In the genomic region with DNA sequence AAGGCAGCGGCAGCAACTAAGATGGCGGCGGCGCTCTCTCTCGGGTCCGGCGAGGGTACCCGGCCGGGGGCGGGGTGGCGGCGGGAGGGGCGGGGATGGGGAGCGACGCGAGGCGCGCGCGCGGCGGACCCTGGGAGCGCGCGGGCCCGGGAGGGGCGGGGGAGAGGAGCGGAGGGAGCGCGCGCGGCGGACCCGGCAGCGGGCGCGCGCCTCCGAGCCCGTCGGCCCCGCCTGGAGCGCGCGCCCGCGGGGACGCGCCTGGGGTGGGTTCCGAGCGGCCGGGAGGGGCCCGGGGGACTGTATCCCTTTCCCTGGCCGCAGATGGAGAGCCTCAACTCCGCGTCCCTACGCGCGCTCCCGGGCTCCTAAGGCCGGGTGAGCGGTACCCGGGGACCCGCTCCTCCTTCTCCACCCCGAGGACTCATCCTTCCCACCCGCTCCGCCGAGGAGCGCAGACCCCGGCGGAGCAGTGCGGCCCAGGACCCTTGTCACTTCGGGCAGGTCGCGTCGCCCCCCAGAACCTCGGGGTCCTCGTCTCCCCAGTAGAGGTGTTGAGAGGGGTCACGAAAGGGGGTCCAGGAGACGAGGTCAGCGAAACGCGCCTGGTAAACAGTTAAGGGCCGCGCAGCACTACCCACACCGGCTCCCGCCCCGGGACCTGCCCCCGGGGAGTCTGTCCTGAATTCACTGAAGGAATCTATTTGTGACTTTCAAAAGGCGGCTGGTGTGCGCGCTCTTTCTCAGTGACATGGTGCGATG, we compare ENCODE assay signal across 8 cellular contexts. TPM values are rescaled to one million over a fixed set of nuclear protein-coding genes. Genes with fewer than 3 reads are reported as not detected.
DNase-seq lines count a peak whose midpoint lies in the region; ATAC-seq, FAIRE-seq and TF ChIP-seq lines count a peak whose summit lies in the region.

A gene (minus strand): TSS at position 23 of the 759 bp plus-strand sequence. CDS start 232 bp downstream, outside the sequence.

- H3K27me3 ChIP-seq in Caco-2 (replicated peaks; ENCODE audit: control insufficient read depth, insufficient read depth, low read length) (no peaks in the 10 kb centered on the region), MM.1S (replicated peaks; ENCODE audit: insufficient read depth, low read length) (no peaks in the 10 kb centered on the region), pancreas (no peaks in the 10 kb centered on the region), thoracic aorta (replicated peaks; ENCODE audit: insufficient read depth) (no peaks in the 10 kb centered on the region)

- no peaks in the 10 kb centered on the region for H3K36me3 Mint-ChIP-seq in Caco-2 (ENCODE audit: insufficient read depth, unreplicated experiment)
- peaks cover 9% of the 10 kb centered on the region for H3K36me3 Mint-ChIP-seq in activated naive CD8-positive, alpha-beta T cell treated with anti-CD3 and anti-CD28 coated beads, Interleukin-2, amount 10 ng/mL, durations not matched to agents 7 days and 5 days

- H3K36me3 ChIP-seq in Caco-2 (ENCODE audit: control insufficient read depth, insufficient read depth, low read length) (no peaks in the 10 kb centered on the region), MM.1S (replicated peaks; ENCODE audit: insufficient read depth, low read length) (no peaks in the 10 kb centered on the region), pancreas (no peaks in the 10 kb centered on the region), thoracic aorta (no peaks in the 10 kb centered on the region)

- POLR2A ChIA-PET in Caco-2 (lab: Charles Lee), result no interaction called here
- POLR2A ChIA-PET in activated naive CD8-positive, alpha-beta T cell treated with anti-CD3 and anti-CD28 coated beads, Interleukin-2, amount 10 ng/mL, durations not matched to agents 7 days and 5 days (lab: Charles Lee), result interaction anchor here (0.6 to 1.0 kb wide), 2 partner anchors 22 to 27 kb away, joined by 3 read pairs; no protein-coding TSS in a partner anchor

- H3K79me2 ChIP-seq in MM.1S (ENCODE audit: low read length), result peaks cover 41% of the 10 kb centered on the region

- H3K4me2 ChIP-seq in MM.1S (ENCODE audit: low read depth, low read length), result peak within 1 kb of the TSS; percentile 75

- peak within 1 kb of the TSS; percentile 88 for H3K4me3 Mint-ChIP-seq in Caco-2 (ENCODE audit: unreplicated experiment)
- peak within 1 kb of the TSS; percentile 98 for H3K4me3 Mint-ChIP-seq in activated naive CD8-positive, alpha-beta T cell treated with anti-CD3 and anti-CD28 coated beads, Interleukin-2, amount 10 ng/mL, durations not matched to agents 7 days and 5 days

- 1% methylated on average over 45 to 93 of the region's 93 CpGs for WGBS in pancreas, 2 donors

- H3K27ac ChIP-seq in MM.1S (ENCODE audit: low read length) (no peak within 1 kb of the TSS), pancreas (peak within 1 kb of the TSS; percentile 73 to 93 (median 87)), thoracic aorta (peak within 1 kb of the TSS; percentile 88)

- ATAC-seq in GM21786 (IDR thresholded peaks at IDR 0.05; ENCODE audit: unreplicated experiment), result peak; percentile 44
- ATAC-seq in activated naive CD8-positive, alpha-beta T cell treated with anti-CD3 and anti-CD28 coated beads, Interleukin-2, amount 10 ng/mL, durations not matched to agents 7 days and 5 days (ENCODE audit: low read depth), result peak; percentile 76
- peak; percentile 88 for ATAC-seq in Right ventricle myocardium inferior
- ATAC-seq in pancreas, result peak; percentile 46 to 75 (median 59)
- ATAC-seq in thoracic aorta (ENCODE audit: insufficient number of reproducible peaks, low FRiP score, low read depth), result peak; percentile 61

- no peaks in the 10 kb centered on the region for H3K27me3 Mint-ChIP-seq in Caco-2 (ENCODE audit: insufficient read depth, unreplicated experiment)
- peaks cover 1% of the 10 kb centered on the region for H3K27me3 Mint-ChIP-seq in activated naive CD8-positive, alpha-beta T cell treated with anti-CD3 and anti-CD28 coated beads, Interleukin-2, amount 10 ng/mL, durations not matched to agents 7 days and 5 days

- H3K4me1 ChIP-seq in Caco-2 (peaks cover 28% of the 10 kb centered on the region), MM.1S (ENCODE audit: low read length) (peaks cover 30% of the 10 kb centered on the region), pancreas (peaks cover 15 to 24% (median 22%) of the 10 kb centered on the region in 3 donors), thoracic aorta (ENCODE audit: control insufficient read depth in 1 of 2, low read depth in 2 of 2) (peaks cover 19 to 34% of the 10 kb centered on the region in 2 donors)

- H3K9me2 ChIP-seq in MM.1S (replicated peaks; ENCODE audit: insufficient read depth, low read length), result no peaks in the 10 kb centered on the region

- 0 out of 2 replicates have a peak, but pooled peaks cover 4% of the 10 kb centered on the region for H4K20me1 ChIP-seq in MM.1S (ENCODE audit: insufficient read depth, low read length)

- CTCF ChIA-PET in Caco-2 (lab: Charles Lee), result interaction anchor here (1.3 kb wide), 1 partner anchor 39 kb away, joined by 3 read pairs; no protein-coding TSS in a partner anchor

- H3K4me1 Mint-ChIP-seq in Caco-2 (ENCODE audit: low read depth, unreplicated experiment), result peaks cover 13% of the 10 kb centered on the region
- peaks cover 33% of the 10 kb centered on the region for H3K4me1 Mint-ChIP-seq in activated naive CD8-positive, alpha-beta T cell treated with anti-CD3 and anti-CD28 coated beads, Interleukin-2, amount 10 ng/mL, durations not matched to agents 7 days and 5 days

- TF ChIP-seq CTCF in Caco-2 (IDR thresholded peaks at IDR 0.05; ENCODE audit: insufficient read depth in 1 of 2, low read depth in 1 of 2, low read length in 1 of 2, severe bottlenecking in 1 of 2, unreplicated experiment in 1 of 2) (no peak), MM.1S (IDR thresholded peaks at IDR 0.05; ENCODE audit: low read length) (no peak), pancreas (IDR thresholded peaks at IDR 0.05) (no peak), thoracic aorta (IDR thresholded peaks at IDR 0.05) (no peak)

- H3K9me3 ChIP-seq in Caco-2, result no peaks in the 10 kb centered on the region
- H3K9me3 ChIP-seq in MM.1S (replicated peaks; ENCODE audit: insufficient read depth, low read length), result no peaks in the 10 kb centered on the region
- no peaks in the 10 kb centered on the region for H3K9me3 ChIP-seq in pancreas
- H3K9me3 ChIP-seq in thoracic aorta, result no peaks in the 10 kb centered on the region

- H2AFZ ChIP-seq in MM.1S (ENCODE audit: low read length), result peak within 1 kb of the TSS; percentile 87

- H3K27ac Mint-ChIP-seq in Caco-2 (ENCODE audit: unreplicated experiment), result peak within 1 kb of the TSS; percentile 49
- H3K27ac Mint-ChIP-seq in activated naive CD8-positive, alpha-beta T cell treated with anti-CD3 and anti-CD28 coated beads, Interleukin-2, amount 10 ng/mL, durations not matched to agents 7 days and 5 days, result peak within 1 kb of the TSS; percentile 89

- FAIRE-seq in pancreas (lab: Jason Lieb, UNC), result no peak

- H3F3A ChIP-seq in MM.1S (ENCODE audit: insufficient read depth, low read length), result peaks cover 24% of the 10 kb centered on the region

- intact Hi-C loops in Caco-2 (cut with micrococcal nuclease; ENCODE audit: unreplicated experiment), result no loop called here
- intact Hi-C loops in Right ventricle myocardium inferior (cut with DNase I), result loop anchor here (5.0 kb wide), 1 partner anchor 53 kb away; no protein-coding TSS in a partner anchor
- intact Hi-C loops in pancreas (cut with DNase I), result no loop called here

- BruUV-seq in Caco-2 (replicated peaks; lab: Mats Ljungman, UMichigan), result no TSS peak

- DNase-seq in Caco-2 (peak; percentile 89), MM.1S (peak; percentile 86), SW480 (ENCODE audit: low spot score) (peak; percentile 80), Right ventricle myocardium inferior (ENCODE audit: missing footprints) (peak; percentile 95), pancreas (peak; percentile 87 to 95 (median 92)), thoracic aorta (ENCODE audit: low spot score) (peak; percentile 51)
- peak; percentile 93 for DNase-seq in activated naive CD8-positive, alpha-beta T cell treated with anti-CD3 and anti-CD28 coated beads, Interleukin-2, amount 10 ng/mL, durations not matched to agents 7 days and 5 days

- no peaks in the 10 kb centered on the region for H3K9me3 Mint-ChIP-seq in Caco-2 (ENCODE audit: unreplicated experiment)
- no peaks in the 10 kb centered on the region for H3K9me3 Mint-ChIP-seq in activated naive CD8-positive, alpha-beta T cell treated with anti-CD3 and anti-CD28 coated beads, Interleukin-2, amount 10 ng/mL, durations not matched to agents 7 days and 5 days

- H3K9ac ChIP-seq in MM.1S (ENCODE audit: low read length), result peak within 1 kb of the TSS; percentile 64

- peak within 1 kb of the TSS; percentile 90 for H3K4me3 ChIP-seq in Caco-2 (ENCODE audit: low read depth, low read length)
- peak within 1 kb of the TSS; percentile 94 for H3K4me3 ChIP-seq in MM.1S (ENCODE audit: low read length)
- peak within 1 kb of the TSS; percentile 61 to 94 (median 79) for H3K4me3 ChIP-seq in pancreas
- H3K4me3 ChIP-seq in thoracic aorta, result peak within 1 kb of the TSS; percentile 90

RNA-seq across cellular contexts. Expression of the gene that starts here (rescaled TPM):
- 89.2 and 102 TPM in 2 replicates for total RNA-seq in Caco-2 (2022)
- 100 to 1,000 TPM; 104 to 106 TPM for total RNA-seq in activated naive CD8-positive, alpha-beta T cell treated with anti-CD3 and anti-CD28 coated beads, Interleukin-2, amount 10 ng/mL, durations not matched to agents 7 days and 5 days
- total RNA-seq in Right ventricle myocardium inferior, result 52.3 TPM
- total RNA-seq in pancreas, result 10 to 100 TPM; 56.9 to 73.5 (median 66.0) TPM
- polyA plus RNA-seq in pancreas, result 10 to 100 TPM; 44.2 to 54.2 TPM
- 10 to 100 TPM; 78.6 to 81.9 TPM for total RNA-seq in thoracic aorta
